In the genomic region with DNA sequence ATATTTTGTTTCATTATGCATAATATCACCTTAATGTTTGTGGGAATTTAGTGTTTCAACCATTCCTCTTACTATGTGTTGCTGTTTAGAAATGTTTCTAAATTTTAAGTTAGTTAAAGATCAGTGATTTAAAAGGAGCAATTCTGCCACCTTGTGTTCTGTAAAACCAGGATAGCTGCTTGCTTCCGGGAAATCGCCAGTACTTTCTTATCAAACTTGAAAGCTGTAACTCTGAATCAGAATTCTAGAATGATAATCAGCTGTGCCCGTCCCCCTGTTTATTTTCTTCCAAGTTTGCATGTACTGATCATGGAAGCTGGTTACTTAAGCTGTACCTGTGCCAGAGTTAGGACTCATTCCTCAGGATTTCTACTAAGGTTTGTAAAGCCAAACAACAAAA, we compare ENCODE assay signal across 8 cellular contexts.
DNase-seq lines count a peak whose midpoint lies in the region; ATAC-seq lines count a peak whose summit lies in the region.

No MANE protein-coding gene starts in this region.

- ATAC-seq in GM18907 (IDR thresholded peaks at IDR 0.05; ENCODE audit: unreplicated experiment) (no peak), HG03520 (IDR thresholded peaks at IDR 0.05; ENCODE audit: unreplicated experiment) (no peak), GM18867 (IDR thresholded peaks at IDR 0.05; ENCODE audit: unreplicated experiment) (no peak)

- DNase-seq in CMK (ENCODE audit: low read depth) (peak; percentile 71), NCI-H526 (lab: John Stamatoyannopoulos, UW) (peak; percentile 3 to 39), dermis microvascular lymphatic vessel endothelial cell (ENCODE audit: low read depth in 2 of 2) (peak; percentile 28 to 69), midbrain (lab: John Stamatoyannopoulos, UW) (peak; percentile 72), NCI-H69 (lab: John Stamatoyannopoulos, UW) (no peak)
